Comparison of ENCODE assay signal across 8 cellular contexts in genomic region chr20:62133864-62134263, GRCh38. TPM values are rescaled to one million over a fixed set of nuclear protein-coding genes. Genes with fewer than 3 reads are reported as not detected.
DNase-seq lines count a peak whose midpoint lies in the region; ATAC-seq and TF ChIP-seq lines count a peak whose summit lies in the region.

No MANE protein-coding gene starts in this region.

- POLR2A ChIA-PET in HEK293T (lab: Yijun Ruan, JAX) = no interaction called here

- TF ChIP-seq EP300 in transverse colon (IDR thresholded peaks at IDR 0.05; ENCODE audit: low read depth) = no peak

- H3K27me3 Mint-ChIP-seq in activated naive CD8-positive, alpha-beta T cell = no peaks in the 10 kb centered on the region

- peaks cover 8% of the 10 kb centered on the region for H3K36me3 Mint-ChIP-seq in activated naive CD8-positive, alpha-beta T cell

- intact Hi-C loops in lower lobe of right lung (cut with DNase I) = no loop called here
- intact Hi-C loops in transverse colon (cut with DNase I; ENCODE audit: low total_unique reads) = no loop called here

- peak overlapping the region; percentile 65 to 78 (median 73); a peak in 20 of 22 replicates for H3K9ac ChIP-seq in BLaER1 treated with 17β-estradiol and CSF1 and Interleukin-3, amounts not matched to agents 10 nM and 100 nM

- no peak for TF ChIP-seq POLR2A in transverse colon (IDR thresholded peaks at IDR 0.05)

- DNase-seq in HEK293T (ENCODE audit: extremely low spot score) = peak; percentile 28
- no peak for DNase-seq in lower lobe of right lung
- DNase-seq in transverse colon = no peak
- DNase-seq in inferior parietal cortex (ENCODE audit: extremely low spot score) = no peak

- H3K27ac Mint-ChIP-seq in activated naive CD8-positive, alpha-beta T cell = peak overlapping the region; percentile 81

- peaks cover 47 to 90% (median 70%) of the 10 kb centered on the region in 11 experiments for H4K20me1 ChIP-seq in BLaER1 treated with 17β-estradiol and CSF1 and Interleukin-3, amounts not matched to agents 10 nM and 100 nM

- H3K9me3 Mint-ChIP-seq in activated naive CD8-positive, alpha-beta T cell (ENCODE audit: low read depth) = no peaks in the 10 kb centered on the region

- CTCF ChIA-PET in HEK293T (lab: Yijun Ruan, JAX) = interaction anchor here (0.9 kb wide), 1 partner anchor 8 kb away, joined by 3 read pairs; no protein-coding TSS in a partner anchor

- ATAC-seq in lower lobe of right lung (no peak), GM21390 (IDR thresholded peaks at IDR 0.05; ENCODE audit: unreplicated experiment) (no peak), GM19395 (IDR thresholded peaks at IDR 0.05; ENCODE audit: unreplicated experiment) (no peak)

- no peak overlapping the region for H3K4me3 Mint-ChIP-seq in activated naive CD8-positive, alpha-beta T cell

- TF ChIP-seq CTCF in lower lobe of right lung (IDR thresholded peaks at IDR 0.05) (no peak), transverse colon (IDR thresholded peaks at IDR 0.05) (no peak)

- peaks cover 66 to 89% (median 77%) of the 10 kb centered on the region in 11 experiments for H3K36me3 ChIP-seq in BLaER1 treated with 17β-estradiol and CSF1 and Interleukin-3, amounts not matched to agents 10 nM and 100 nM
- peaks cover 100% of the 10 kb centered on the region for H3K36me3 ChIP-seq in lower lobe of right lung
- H3K36me3 ChIP-seq in transverse colon = peaks cover 0 to 68% (median 23%) of the 10 kb centered on the region in 4 donors

- 50 to 79% methylated on average over 5 to 12 of the region's 12 CpGs for WGBS in transverse colon (ENCODE audit: low coverage in 1 of 2), 2 donors

- H3K27me3 ChIP-seq in BLaER1 treated with 17β-estradiol and CSF1 and Interleukin-3, amounts not matched to agents 10 nM and 100 nM = no peaks in the 10 kb centered on the region
- H3K27me3 ChIP-seq in lower lobe of right lung (ENCODE audit: low read depth) (no peaks in the 10 kb centered on the region), transverse colon (no peaks in the 10 kb centered on the region)

- H3K9me3 ChIP-seq in BLaER1 treated with 17β-estradiol and CSF1 and Interleukin-3, amounts not matched to agents 10 nM and 100 nM (replicated peaks in 1 of 11) = no peaks in the 10 kb centered on the region
- H3K9me3 ChIP-seq in lower lobe of right lung (no peaks in the 10 kb centered on the region), transverse colon (no peaks in the 10 kb centered on the region)

- peak overlapping the region; percentile 62 to 86 (median 82); a peak in 19 of 22 replicates for H3K27ac ChIP-seq in BLaER1 treated with 17β-estradiol and CSF1 and Interleukin-3, amounts not matched to agents 10 nM and 100 nM
- H3K27ac ChIP-seq in lower lobe of right lung (peak overlapping the region; percentile 24), transverse colon (peak overlapping the region in 2 of 4 donors; percentile 8 to 53)

- peak overlapping the region; percentile 93 to 100 (median 98) for H3K4me2 ChIP-seq in BLaER1 treated with 17β-estradiol and CSF1 and Interleukin-3, amounts not matched to agents 10 nM and 100 nM

- H3K4me1 ChIP-seq in BLaER1 treated with 17β-estradiol and CSF1 and Interleukin-3, amounts not matched to agents 10 nM and 100 nM = peaks cover 75 to 91% (median 84%) of the 10 kb centered on the region in 10 experiments
- H3K4me1 ChIP-seq in lower lobe of right lung (peaks cover 40% of the 10 kb centered on the region), transverse colon (peaks cover 0 to 7% (median 0%) of the 10 kb centered on the region in 4 donors)

- peaks cover 30% of the 10 kb centered on the region for H3K4me1 Mint-ChIP-seq in activated naive CD8-positive, alpha-beta T cell (ENCODE audit: low read depth)

- in situ Hi-C loops in transverse colon (cut with MboI; ENCODE audit: low pct_ligation_motif_present in 1 of 4, low pct_unique_long_range_greater_than_20kb in 1 of 4, low sequenced_read_pairs in 3 of 4) = no loop called here

- peak overlapping the region; percentile 31 to 67 (median 51); a peak in 18 of 20 replicates for H3K4me3 ChIP-seq in BLaER1 treated with 17β-estradiol and CSF1 and Interleukin-3, amounts not matched to agents 10 nM and 100 nM
- no peak overlapping the region for H3K4me3 ChIP-seq in lower lobe of right lung
- no peak overlapping the region for H3K4me3 ChIP-seq in transverse colon

TF ChIP-seq in HEK293T, 16 proteins besides CTCF, POLR2A, EP300 and RAD21:
- TF ChIP-seq NFRKB (IDR thresholded peaks at IDR 0.05) = no peak
- TF ChIP-seq TARDBP (IDR thresholded peaks at IDR 0.05) = no peak
- no peak for TF ChIP-seq FOXA1 (IDR thresholded peaks at IDR 0.05)
- no peak for TF ChIP-seq FOXK2 (IDR thresholded peaks at IDR 0.05)
- TF ChIP-seq SUZ12 (IDR thresholded peaks at IDR 0.05) = no peak
- no peak for TF ChIP-seq L3MBTL2 (conservative IDR thresholded peaks at IDR 0.05)
- no peak for TF ChIP-seq SP1 (IDR thresholded peaks at IDR 0.05)
- TF ChIP-seq ARNT (IDR thresholded peaks at IDR 0.05) = no peak
- TF ChIP-seq ELF4 (IDR thresholded peaks at IDR 0.05) = no peak
- TF ChIP-seq HDGF (IDR thresholded peaks at IDR 0.05; ENCODE audit: borderline replicate concordance) = no peak
- TF ChIP-seq PKNOX1 (IDR thresholded peaks at IDR 0.05) = no peak
- no peak for TF ChIP-seq LEF1 (IDR thresholded peaks at IDR 0.05; ENCODE audit: borderline replicate concordance)
- no peak for TF ChIP-seq BHLHE40 (IDR thresholded peaks at IDR 0.05; ENCODE audit: borderline replicate concordance)
- TF ChIP-seq FOXM1 (IDR thresholded peaks at IDR 0.05; ENCODE audit: borderline replicate concordance) = no peak
TF ChIP-seq in HEK293T: peak in this region for 0.

RNA-seq across cellular contexts. Expression of gene PSMA7, which starts 9.3 kb away (rescaled TPM):
- total RNA-seq in lower lobe of right lung (223 TPM), transverse colon (100 to 1,000 TPM; 154 to 241 (median 234) TPM)

RNA-seq across cellular contexts. Expression of gene SS18L1, which starts 9.7 kb away (rescaled TPM):
- total RNA-seq in lower lobe of right lung (17.8 TPM), transverse colon (10 to 100 TPM; 14.7 to 23.2 (median 22.1) TPM)

RNA-seq across cellular contexts. Expression of gene LSM14B, which starts 11.6 kb away (rescaled TPM):
- total RNA-seq in lower lobe of right lung (36.8 TPM), transverse colon (10 to 100 TPM; 22.1 to 45.3 (median 35.6) TPM)

RNA-seq across cellular contexts. Expression of gene MTG2, which starts 49.0 kb away (rescaled TPM):
- 27.1 TPM for total RNA-seq in lower lobe of right lung
- total RNA-seq in transverse colon = 10 to 100 TPM in 3 of 4 donors, 1 to 10 TPM in 1; 9.8 to 58.0 (median 23.1) TPM

Comparison
In these comparisons a context has a peak if more than half of its experiments do, and no peak if none do; other contexts are left out.
1. H3K4me3 ChIP-seq: peak in BLaER1 treated with 17β-estradiol and CSF1 and Interleukin-3, amounts not matched to agents 10 nM and 100 nM (10 of 10); none in lower lobe of right lung (single experiment) and transverse colon (0 of 4).